Comparison of ENCODE assay signal across 14 cellular contexts in the genomic region with DNA sequence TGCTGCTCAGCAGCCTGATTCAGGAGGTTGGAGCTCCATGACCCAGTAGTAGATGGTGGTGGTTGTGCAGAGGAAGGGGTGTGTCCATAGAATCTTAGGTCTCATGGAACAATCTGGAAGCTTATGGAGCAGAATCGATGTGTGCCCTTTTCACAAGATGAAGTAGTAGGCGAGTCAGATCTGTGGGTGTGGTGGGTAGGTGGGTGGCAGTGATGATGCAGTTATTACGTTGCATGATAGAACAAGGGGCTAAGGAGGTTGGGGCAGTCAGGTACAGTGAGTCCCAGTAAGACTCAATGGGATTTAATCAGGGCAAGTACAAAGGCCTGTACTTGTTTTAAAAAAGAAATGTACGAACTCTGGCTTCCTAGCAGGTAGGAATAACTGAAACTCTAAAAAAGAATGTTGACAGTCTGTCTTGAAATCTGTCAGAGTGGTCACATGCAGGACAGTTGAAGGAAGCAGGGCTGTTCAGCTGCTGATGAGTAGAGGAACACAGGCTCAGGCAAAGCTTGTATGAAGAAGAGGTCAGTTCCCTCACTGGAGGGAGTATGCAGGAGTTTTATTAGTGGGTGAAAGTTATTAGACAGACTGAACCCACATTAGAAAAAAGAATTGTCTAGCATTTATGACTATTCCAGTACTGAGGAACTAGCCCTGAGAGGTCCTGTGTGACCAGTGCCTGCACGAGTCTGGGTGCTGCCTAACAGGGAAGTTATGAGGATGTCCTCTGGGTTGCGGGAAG. TPM values are rescaled to one million over a fixed set of nuclear protein-coding genes. Genes with fewer than 3 reads are reported as not detected.
DNase-seq lines count a peak whose midpoint lies in the region; ATAC-seq, FAIRE-seq and TF ChIP-seq lines count a peak whose summit lies in the region.
"Had no signal": no experiment of that assay in that cellular context is flagged by ENCODE, and none has a peak within 500 bp of the region (broad histone marks: within the 10 kb centered on the region; RNA-seq: fewer than 3 reads in every experiment).

No MANE protein-coding gene starts in this region.

- H3K9me3 ChIP-seq in keratinocyte (ENCODE audit: control insufficient read depth, low read depth, low read length) (no peaks in the 10 kb centered on the region), testis (no peaks in the 10 kb centered on the region), gastrocnemius medialis (no peaks in the 10 kb centered on the region)
- H3K9me3 ChIP-seq: esophagus muscularis mucosa, ovary had no signal

- H3K4me1 ChIP-seq in keratinocyte (ENCODE audit: control insufficient read depth, extremely low read depth, insufficient read depth, low read length): peaks cover 28% of the 10 kb centered on the region
- no peaks in the 10 kb centered on the region for H3K4me1 ChIP-seq in testis
- peaks cover 0 to 4% of the 10 kb centered on the region in 2 donors for H3K4me1 ChIP-seq in gastrocnemius medialis

- intact Hi-C loops in testis (cut with DNase I; ENCODE audit: low total_unique reads): no loop called here
- intact Hi-C loops in gastrocnemius medialis (cut with DNase I; ENCODE audit: low total_unique reads): no loop called here

- H3K36me3 Mint-ChIP-seq in activated naive CD8-positive, alpha-beta T cell: peaks cover 22% of the 10 kb centered on the region
- peaks cover 53% of the 10 kb centered on the region for H3K36me3 Mint-ChIP-seq in activated naive CD8-positive, alpha-beta T cell treated with anti-CD3 and anti-CD28 coated beads for 36 hours

- H3K27ac Mint-ChIP-seq in activated naive CD8-positive, alpha-beta T cell: peak overlapping the region; percentile 38
- H3K27ac Mint-ChIP-seq in activated naive CD8-positive, alpha-beta T cell treated with anti-CD3 and anti-CD28 coated beads for 36 hours: no peak overlapping the region
- peak overlapping the region in 1 of 2 donors; percentile 13 for H3K27ac Mint-ChIP-seq in stimulated activated naive CD8-positive, alpha-beta T cell treated with anti-CD3 and anti-CD28 coated beads, Interleukin-15, amount 100 ng/mL, for 72 hours

- dilution Hi-C loops in keratinocyte (cut with MboI; ENCODE audit: extremely low pct_ligation_motif_present, low sequenced_read_pairs): no loop called here

- H3K4me3 ChIP-seq in keratinocyte (ENCODE audit: control insufficient read depth in 2 of 3, extremely low read depth in 1 of 3, insufficient read depth in 2 of 3, low read depth in 1 of 3, low read length in 3 of 3) (peak overlapping the region in 1 of 3 experiments; percentile 7), testis (no peak overlapping the region), gastrocnemius medialis (no peak overlapping the region)
- H3K4me3 ChIP-seq: esophagus muscularis mucosa, ovary had no signal

- H3K27me3 ChIP-seq in keratinocyte (ENCODE audit: control insufficient read depth, extremely low read depth, insufficient read depth, low read length) (no peaks in the 10 kb centered on the region), testis (no peaks in the 10 kb centered on the region), gastrocnemius medialis (no peaks in the 10 kb centered on the region)
- H3K27me3 ChIP-seq: esophagus muscularis mucosa, ovary had no signal

- H3K4me2 ChIP-seq in keratinocyte (ENCODE audit: control insufficient read depth, extremely low read depth, insufficient read depth, low read depth, low read length): peak overlapping the region; percentile 75

- H3K4me1 Mint-ChIP-seq in activated naive CD8-positive, alpha-beta T cell (ENCODE audit: low read depth): peaks cover 81% of the 10 kb centered on the region
- peaks cover 69% of the 10 kb centered on the region for H3K4me1 Mint-ChIP-seq in activated naive CD8-positive, alpha-beta T cell treated with anti-CD3 and anti-CD28 coated beads for 36 hours
- peaks cover 84% of the 10 kb centered on the region for H3K4me1 Mint-ChIP-seq in stimulated activated naive CD8-positive, alpha-beta T cell treated with anti-CD3 and anti-CD28 coated beads, Interleukin-15, amount 100 ng/mL, for 72 hours

- peak overlapping the region; percentile 17 for H3K4me3 Mint-ChIP-seq in activated naive CD8-positive, alpha-beta T cell
- H3K4me3 Mint-ChIP-seq in activated naive CD8-positive, alpha-beta T cell treated with anti-CD3 and anti-CD28 coated beads for 36 hours: no peak overlapping the region
- no peak overlapping the region for H3K4me3 Mint-ChIP-seq in stimulated activated naive CD8-positive, alpha-beta T cell treated with anti-CD3 and anti-CD28 coated beads, Interleukin-15, amount 100 ng/mL, for 72 hours

- peak overlapping the region; percentile 58; the same call in 1 of the 2 replicates for H3K27ac ChIP-seq in RWPE1
- peak overlapping the region; percentile 25 for H3K27ac ChIP-seq in keratinocyte (ENCODE audit: control insufficient read depth, insufficient read depth, low read length)
- no peak overlapping the region for H3K27ac ChIP-seq in testis
- no peak overlapping the region for H3K27ac ChIP-seq in gastrocnemius medialis
- H3K27ac ChIP-seq: esophagus muscularis mucosa, ovary, VCaP had no signal

- peak; percentile 42 for ATAC-seq in stimulated activated naive CD8-positive, alpha-beta T cell treated with anti-CD3 and anti-CD28 coated beads, Interleukin-15, amount 100 ng/mL, for 72 hours
- ATAC-seq in gastrocnemius medialis (no peak), HG02981 (IDR thresholded peaks at IDR 0.05; ENCODE audit: unreplicated experiment) (no peak)

- H3K9ac ChIP-seq in keratinocyte (ENCODE audit: control insufficient read depth, extremely low read depth, insufficient read depth, low read length): no peak overlapping the region

- TF ChIP-seq CTCF in RWPE1 (conservative IDR thresholded peaks at IDR 0.05; ENCODE audit: low read depth) (no peak), keratinocyte (optimal IDR thresholded peaks at IDR 0.05 in 1 of 3, IDR thresholded peaks at IDR 0.05 in 1 of 3, conservative IDR thresholded peaks at IDR 0.05 in 1 of 3; ENCODE audit: extremely low read depth in 1 of 3, insufficient read depth in 2 of 3, low read length in 3 of 3) (no peak), testis (IDR thresholded peaks at IDR 0.05) (no peak), gastrocnemius medialis (IDR thresholded peaks at IDR 0.05 in 4 of 5, conservative IDR thresholded peaks at IDR 0.05 in 1 of 5) (no peak)

- no peak overlapping the region for H2AFZ ChIP-seq in keratinocyte (ENCODE audit: control insufficient read depth, low read length)

- peaks cover 3% of the 10 kb centered on the region in 2 experiments for H3K36me3 ChIP-seq in keratinocyte (ENCODE audit: control insufficient read depth in 2 of 2, extremely low read depth in 1 of 2, insufficient read depth in 2 of 2, low read length in 2 of 2)
- H3K36me3 ChIP-seq in testis (ENCODE audit: low read depth, missing control alignments): no peaks in the 10 kb centered on the region
- H3K36me3 ChIP-seq in gastrocnemius medialis: no peaks in the 10 kb centered on the region
- H3K36me3 ChIP-seq: ovary had no signal

- peaks cover 7% of the 10 kb centered on the region for H3K9me1 ChIP-seq in keratinocyte (ENCODE audit: control insufficient read depth, extremely low read depth, insufficient read depth, low read length)

- peaks cover 3% of the 10 kb centered on the region for H3K9me3 Mint-ChIP-seq in activated naive CD8-positive, alpha-beta T cell (ENCODE audit: low read depth)
- H3K9me3 Mint-ChIP-seq in activated naive CD8-positive, alpha-beta T cell treated with anti-CD3 and anti-CD28 coated beads for 36 hours: peaks cover 3% of the 10 kb centered on the region
- H3K9me3 Mint-ChIP-seq in stimulated activated naive CD8-positive, alpha-beta T cell treated with anti-CD3 and anti-CD28 coated beads, Interleukin-15, amount 100 ng/mL, for 72 hours: peaks cover 13 to 14% of the 10 kb centered on the region in 2 donors

- no peak for FAIRE-seq in keratinocyte (lab: Jason Lieb, UNC)

- no peak for DNase-seq in activated naive CD8-positive, alpha-beta T cell treated with anti-CD3 and anti-CD28 coated beads for 36 hours
- DNase-seq in RWPE1 (ENCODE audit: low spot score): no peak
- DNase-seq in keratinocyte (ENCODE audit: low read depth, low spot score): no peak
- DNase-seq in stimulated activated naive CD8-positive, alpha-beta T cell treated with anti-CD3 and anti-CD28 coated beads, Interleukin-15, amount 100 ng/mL, for 72 hours: no peak
- DNase-seq in testis: no peak
- DNase-seq in gastrocnemius medialis: no peak
- DNase-seq: AML-193, GOT3, NCI-H2081 treated with DMSO at 0.1 percent for 48 hours, ovary had no signal

- WGBS in testis, 2 donors: 83% methylated on average over 6 of the region's 6 CpGs

- in situ Hi-C loops in gastrocnemius medialis (cut with MboI; ENCODE audit: low sequenced_read_pairs in 4 of 4): no loop called here

- H3K27me3 Mint-ChIP-seq in activated naive CD8-positive, alpha-beta T cell: no peaks in the 10 kb centered on the region
- H3K27me3 Mint-ChIP-seq in activated naive CD8-positive, alpha-beta T cell treated with anti-CD3 and anti-CD28 coated beads for 36 hours: no peaks in the 10 kb centered on the region
- H3K27me3 Mint-ChIP-seq in stimulated activated naive CD8-positive, alpha-beta T cell treated with anti-CD3 and anti-CD28 coated beads, Interleukin-15, amount 100 ng/mL, for 72 hours: no peaks in the 10 kb centered on the region

- TF ChIP-seq POLR2A in testis (IDR thresholded peaks at IDR 0.05) (no peak), gastrocnemius medialis (IDR thresholded peaks at IDR 0.05) (no peak)

- POLR2A ChIA-PET in RWPE1 (lab: Yijun Ruan, JAX; ENCODE audit: low non-redundant PET): no interaction called here

- peaks cover 1% of the 10 kb centered on the region for H4K20me1 ChIP-seq in keratinocyte (ENCODE audit: control insufficient read depth, extremely low read depth, insufficient read depth, low read length)

- CTCF ChIA-PET in RWPE1 (lab: Yijun Ruan, JAX): no interaction called here

- H3K79me2 ChIP-seq in keratinocyte (ENCODE audit: control insufficient read depth, insufficient read depth, low read length): peaks cover 80% of the 10 kb centered on the region

RNA-seq across cellular contexts. Expression of gene TET3, which starts 9.3 kb away (rescaled TPM):
- 10 to 100 TPM; 14.8 TPM for total RNA-seq in activated naive CD8-positive, alpha-beta T cell treated with anti-CD3 and anti-CD28 coated beads for 36 hours
- polyA plus RNA-seq in keratinocyte (1.8 to 3.2 TPM (median 2.9 TPM) in 3 replicates), testis (ENCODE audit: insufficient read depth, low read depth, low replicate concordance) (4.3 TPM)
- 2.4 TPM for polyA plus RNA-seq in keratinocyte (2011; ENCODE audit: low read depth)
- polyA plus RNA-seq in keratinocyte (2011; cell fraction: cytosol; rRNA removed): 1.1 and 1.5 TPM in 2 replicates
- polyA plus RNA-seq in keratinocyte (2011; cell fraction: nucleus; rRNA removed): 8.3 and 9.1 TPM in 2 replicates
- 4.1 and 5.9 TPM in 2 replicates for polyA plus RNA-seq in keratinocyte (2012; ENCODE audit: low replicate concordance)
- polyA minus RNA-seq in keratinocyte: 3.2 to 15.1 TPM (median 5.7 TPM) in 3 replicates
- polyA minus RNA-seq in keratinocyte (2011; cell fraction: cytosol; rRNA and poly(A)+ RNA removed): 2.5 TPM
- polyA minus RNA-seq in keratinocyte (2011; cell fraction: nucleus; rRNA and poly(A)+ RNA removed): 8.2 and 13.5 TPM in 2 replicates
- total RNA-seq in testis (10 to 100 TPM in 1 of 2 donors, 1 to 10 TPM in 1; 9.7 to 12.2 TPM), gastrocnemius medialis (1 to 10 TPM; 2.1 to 3.3 (median 2.9) TPM)

Comparison
In these comparisons a context has a peak if more than half of its experiments do, and no peak if none do; other contexts are left out.
1. H3K27ac ChIP-seq: peak in RWPE1 (single experiment) and keratinocyte (single experiment); none in testis (0 of 2) and gastrocnemius medialis (0 of 4).